Comparison of ENCODE assay signal across 14 cellular contexts in genomic region chr1:27518808-27519207, GRCh38. TPM values are rescaled to one million over a fixed set of nuclear protein-coding genes. Genes with fewer than 3 reads are reported as not detected.
DNase-seq lines count a peak whose midpoint lies in the region; ATAC-seq and TF ChIP-seq lines count a peak whose summit lies in the region.
"Had no signal": no experiment of that assay in that cellular context is flagged by ENCODE, and none has a peak within 500 bp of the region (broad histone marks: within the 10 kb centered on the region; RNA-seq: fewer than 3 reads in every experiment).

No MANE protein-coding gene starts in this region.

- H3K36me3 ChIP-seq in cardiac muscle cell, result no peaks in the 10 kb centered on the region
- H3K36me3 ChIP-seq in endocrine pancreas (ENCODE audit: control insufficient read depth, insufficient read depth, low read length), result no peaks in the 10 kb centered on the region
- no peaks in the 10 kb centered on the region for H3K36me3 ChIP-seq in tibial nerve
- no peaks in the 10 kb centered on the region for H3K36me3 ChIP-seq in effector memory CD4-positive, alpha-beta T cell (ENCODE audit: control insufficient read depth, insufficient read depth, low read length)
- H3K36me3 ChIP-seq: thoracic aorta had no signal

- no peaks in the 10 kb centered on the region for H3K27me3 ChIP-seq in cardiac muscle cell
- H3K27me3 ChIP-seq in endocrine pancreas (ENCODE audit: control insufficient read depth, insufficient read depth, low read length), result no peaks in the 10 kb centered on the region
- no peaks in the 10 kb centered on the region for H3K27me3 ChIP-seq in tibial nerve
- no peaks in the 10 kb centered on the region for H3K27me3 ChIP-seq in effector memory CD4-positive, alpha-beta T cell (replicated peaks; ENCODE audit: control insufficient read depth, insufficient read depth, low read length, poor library complexity, severe bottlenecking)

- ATAC-seq in Right ventricle myocardium inferior (no peak), GM19455 (IDR thresholded peaks at IDR 0.05; ENCODE audit: unreplicated experiment) (no peak)
- ATAC-seq in naive thymus-derived CD8-positive, alpha-beta T cell, result no peak
- ATAC-seq: activated T-cell treated with anti-CD3 and anti-CD28 coated beads, Interleukin-2, amount 50 U/mL, for 72 hours had no signal

- H3K9me3 Mint-ChIP-seq in naive thymus-derived CD8-positive, alpha-beta T cell, result no peaks in the 10 kb centered on the region
- H3K9me3 Mint-ChIP-seq: activated T-cell treated with anti-CD3 and anti-CD28 coated beads, Interleukin-2, amount 50 U/mL, for 72 hours; H9; naive B cell had no signal

- H3K9me3 ChIP-seq in cardiac muscle cell (ENCODE audit: low read depth) (no peaks in the 10 kb centered on the region), endocrine pancreas (ENCODE audit: control insufficient read depth, low read length) (no peaks in the 10 kb centered on the region), tibial nerve (no peaks in the 10 kb centered on the region)
- H3K9me3 ChIP-seq in effector memory CD4-positive, alpha-beta T cell (ENCODE audit: control insufficient read depth, low read length), result no peaks in the 10 kb centered on the region
- H3K9me3 ChIP-seq: thoracic aorta had no signal

- H3K27ac Mint-ChIP-seq in naive thymus-derived CD8-positive, alpha-beta T cell, result peak overlapping the region in 9 of 10 donors; percentile 17 to 88 (median 74)
- H3K27ac Mint-ChIP-seq: activated T-cell treated with anti-CD3 and anti-CD28 coated beads, Interleukin-2, amount 50 U/mL, for 72 hours had no signal

- H3K4me1 ChIP-seq in cardiac muscle cell (ENCODE audit: low read depth) (peaks cover 54% of the 10 kb centered on the region), endocrine pancreas (ENCODE audit: control insufficient read depth, insufficient read depth, low read length) (no peaks in the 10 kb centered on the region), tibial nerve (peaks cover 0 to 92% (median 56%) of the 10 kb centered on the region in 4 donors)
- peaks cover 23% of the 10 kb centered on the region for H3K4me1 ChIP-seq in effector memory CD4-positive, alpha-beta T cell (ENCODE audit: control insufficient read depth, insufficient read depth, low read length, poor library complexity, severe bottlenecking)

- H3K4me3 Mint-ChIP-seq in naive thymus-derived CD8-positive, alpha-beta T cell, result peak overlapping the region in 2 of 10 donors; percentile 11 to 25
- H3K4me3 Mint-ChIP-seq: activated T-cell treated with anti-CD3 and anti-CD28 coated beads, Interleukin-2, amount 50 U/mL, for 72 hours; naive B cell had no signal

- TF ChIP-seq CTCF in cardiac muscle cell (IDR thresholded peaks at IDR 0.05; ENCODE audit: low read depth, low read length) (no peak), tibial nerve (IDR thresholded peaks at IDR 0.05) (no peak)

- 80 to 85% methylated on average over 7 of the region's 7 CpGs for WGBS in tibial nerve, 2 donors

- H3K36me3 Mint-ChIP-seq in naive thymus-derived CD8-positive, alpha-beta T cell, result no peaks in the 10 kb centered on the region
- H3K36me3 Mint-ChIP-seq: naive B cell had no signal

- H3K9ac ChIP-seq in endocrine pancreas (ENCODE audit: control insufficient read depth, insufficient read depth, low read length), result peak overlapping the region; percentile 26

- intact Hi-C loops in Right ventricle myocardium inferior (cut with DNase I), result no loop called here

- DNase-seq in cardiac muscle cell (ENCODE audit: low read depth in 1 of 2, low spot score in 1 of 2) (no peak), Right ventricle myocardium inferior (ENCODE audit: missing footprints) (no peak), tibial nerve (ENCODE audit: low spot score in 2 of 2) (no peak), NCI-H345 (lab: John Stamatoyannopoulos, UW) (no peak)
- DNase-seq in naive thymus-derived CD8-positive, alpha-beta T cell, result no peak
- no peak for DNase-seq in effector memory CD4-positive, alpha-beta T cell
- DNase-seq: activated CD4-positive, alpha-beta T cell treated with anti-CD3 and anti-CD28 coated beads, Interleukin-2, amount 50 U/mL, for 4 hours; activated T-cell treated with anti-CD3 and anti-CD28 coated beads, Interleukin-2, amount 50 U/mL, for 72 hours; H9; naive B cell; NCI-H510A had no signal

- H3K4me3 ChIP-seq in cardiac muscle cell (no peak overlapping the region), endocrine pancreas (ENCODE audit: control insufficient read depth, insufficient read depth, low read length) (no peak overlapping the region), tibial nerve (no peak overlapping the region)
- H3K4me3 ChIP-seq in effector memory CD4-positive, alpha-beta T cell (ENCODE audit: insufficient read depth, low read depth, low read length, poor library complexity, severe bottlenecking), result no peak overlapping the region
- H3K4me3 ChIP-seq: thoracic aorta had no signal

- no peaks in the 10 kb centered on the region for H3K27me3 Mint-ChIP-seq in naive thymus-derived CD8-positive, alpha-beta T cell

- TF ChIP-seq EP300 in tibial nerve (IDR thresholded peaks at IDR 0.05), result no peak

- H3K4me1 Mint-ChIP-seq in naive thymus-derived CD8-positive, alpha-beta T cell, result peaks cover 37 to 67% (median 54%) of the 10 kb centered on the region in 4 donors

- peak overlapping the region; percentile 94 for H3K27ac ChIP-seq in cardiac muscle cell
- H3K27ac ChIP-seq in tibial nerve, result peak overlapping the region; percentile 20 to 76 (median 69)
- H3K27ac ChIP-seq in effector memory CD4-positive, alpha-beta T cell (ENCODE audit: insufficient read depth, low read length, poor library complexity, severe bottlenecking), result no peak overlapping the region
- H3K27ac ChIP-seq: thoracic aorta had no signal

- no peak for TF ChIP-seq POLR2A in tibial nerve (IDR thresholded peaks at IDR 0.05)

- POLR2A ChIA-PET in naive thymus-derived CD8-positive, alpha-beta T cell (lab: Charles Lee), result interaction anchor here (10.8 kb wide), 1 partner anchor 28 kb away, joined by 144 read pairs; the partner anchor contains the start of gene WASF2

RNA-seq across cellular contexts. Expression of gene WASF2, which starts 28.8 kb away (rescaled TPM):
- total RNA-seq in cardiac muscle cell, result 18.8 and 32.7 TPM in 2 replicates
- 53.4 and 69.2 TPM in 2 replicates for polyA plus RNA-seq in cardiac muscle cell
- total RNA-seq in Right ventricle myocardium inferior, result 57.3 TPM
- total RNA-seq in naive thymus-derived CD8-positive, alpha-beta T cell, result 100 to 1,000 TPM; 183 to 185 TPM
- polyA plus RNA-seq in naive thymus-derived CD8-positive, alpha-beta T cell, result 10 to 100 TPM; 54.8 to 68.9 (median 68.5) TPM
- total RNA-seq in tibial nerve, result 10 to 100 TPM; 74.9 to 95.9 (median 83.4) TPM
